In the genomic region with DNA sequence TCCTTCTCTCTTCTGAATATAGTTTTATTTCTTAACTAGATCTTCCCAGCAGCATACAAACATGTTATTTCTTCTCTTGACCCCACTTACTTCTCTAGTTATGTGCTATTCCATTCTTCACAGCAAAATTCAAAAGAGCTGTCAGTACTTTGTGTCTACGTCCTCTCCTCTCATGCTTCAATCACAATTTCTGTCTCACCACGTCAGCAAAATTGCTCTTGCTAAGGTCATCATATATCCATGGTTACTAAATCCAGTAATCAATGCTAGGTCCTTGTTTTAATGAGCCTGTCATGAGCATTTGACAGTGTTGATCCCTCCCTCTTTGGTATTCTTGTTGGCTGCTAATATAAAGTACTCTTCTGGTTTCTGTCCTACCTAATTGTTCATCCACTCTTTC, we compare ENCODE assay signal across 25 cellular contexts.
"Had no signal": no experiment of that assay in that cellular context is flagged by ENCODE, and none has a peak within 500 bp of the region (broad histone marks: within the 10 kb centered on the region; RNA-seq: fewer than 3 reads in every experiment).

No MANE protein-coding gene starts in this region.

- H3K9me3 ChIP-seq: colonic mucosa, esophagus squamous epithelium, gastrocnemius medialis, left lung, lower lobe of right lung, mucosa of descending colon had no signal

- FAIRE-seq: endometrium, islet of Langerhans, keratinocyte had no signal

- DNase-seq: colonic mucosa; cortex of kidney; effector CD8-positive, alpha-beta T cell; effector memory CD8-positive, alpha-beta T cell; endodermal cell; erythroblast; esophagus squamous epithelium; foreskin fibroblast; foreskin melanocyte; gastrocnemius medialis; glutamatergic neuron; head of caudate nucleus; heart right ventricle; hippocampal formation; left cardiac atrium; left lung; left ventricle myocardium superior; lower lobe of right lung; mesenchymal stem cell; mucosa of descending colon had no signal

- ATAC-seq: effector memory CD8-positive, alpha-beta T cell; esophagus mucosa; gastrocnemius medialis; left cardiac atrium; left lung; left ventricle myocardium superior; lower lobe of right lung; mucosa of descending colon had no signal

- H3K27me3 ChIP-seq: colonic mucosa, esophagus squamous epithelium, gastrocnemius medialis, heart right ventricle, left lung had no signal

- H3K27ac ChIP-seq: colonic mucosa, epithelial cell of prostate, esophagus squamous epithelium, heart right ventricle, left lung, lower lobe of right lung had no signal

- H3K36me3 ChIP-seq: colonic mucosa, gastrocnemius medialis, left lung, lower lobe of right lung had no signal

- H3K4me3 ChIP-seq: colonic mucosa, esophagus squamous epithelium, gastrocnemius medialis, heart right ventricle, left lung, lower lobe of right lung, mucosa of descending colon had no signal

- H3K4me1 ChIP-seq: colonic mucosa, left lung, lower lobe of right lung had no signal
